8 cellular contexts compared by ENCODE assay signal in genomic region chr20:36835453-36836198, GRCh38. TPM values are rescaled to one million over a fixed set of nuclear protein-coding genes. Genes with fewer than 3 reads are reported as not detected.
DNase-seq lines count a peak whose midpoint lies in the region; ATAC-seq lines count a peak whose summit lies in the region.

No MANE protein-coding gene starts in this region.

- intact Hi-C loops in left colon (cut with DNase I, micrococcal nuclease) = no loop called here

- peak; percentile 98 for DNase-seq in AG08396 (ENCODE audit: low spot score)
- DNase-seq in NCI-H510A treated with DMSO at 0.1 percent for 48 hours (lab: John Stamatoyannopoulos, UW) = peak; percentile 88
- peak; percentile 91 for DNase-seq in activated CD4-positive, alpha-beta T cell treated with anti-CD3 and anti-CD28 coated beads for 48 hours
- peak; percentile 92 to 94 for DNase-seq in left colon
- peak; percentile 74 for DNase-seq in stimulated activated CD4-positive, alpha-beta T cell treated with anti-CD3 and anti-CD28 coated beads, Interleukin-1b, Interleukin-23, amount 100 ng/mL, for 4 hours (ENCODE audit: low read depth in 2 of 2)

- ATAC-seq in GM19035 (IDR thresholded peaks at IDR 0.05; ENCODE audit: unreplicated experiment) (peak; percentile 88), HG03342 (IDR thresholded peaks at IDR 0.05; ENCODE audit: unreplicated experiment) (peak; percentile 68), left colon (peak; percentile 97)

- peak overlapping the region; percentile 98 for H3K27ac ChIP-seq in cingulate gyrus (ENCODE audit: low read depth, low read length)

RNA-seq across cellular contexts. Expression of gene TLDC2, which starts 40.3 kb away (rescaled TPM):
- total RNA-seq in left colon = 10 to 100 TPM; 25.2 to 27.7 TPM

Comparison
In these comparisons a context has a peak if more than half of its experiments do, and no peak if none do; other contexts are left out.
1. Peak in every context shown above with its lines: DNase-seq, ATAC-seq and H3K27ac ChIP-seq.